In the genomic region with DNA sequence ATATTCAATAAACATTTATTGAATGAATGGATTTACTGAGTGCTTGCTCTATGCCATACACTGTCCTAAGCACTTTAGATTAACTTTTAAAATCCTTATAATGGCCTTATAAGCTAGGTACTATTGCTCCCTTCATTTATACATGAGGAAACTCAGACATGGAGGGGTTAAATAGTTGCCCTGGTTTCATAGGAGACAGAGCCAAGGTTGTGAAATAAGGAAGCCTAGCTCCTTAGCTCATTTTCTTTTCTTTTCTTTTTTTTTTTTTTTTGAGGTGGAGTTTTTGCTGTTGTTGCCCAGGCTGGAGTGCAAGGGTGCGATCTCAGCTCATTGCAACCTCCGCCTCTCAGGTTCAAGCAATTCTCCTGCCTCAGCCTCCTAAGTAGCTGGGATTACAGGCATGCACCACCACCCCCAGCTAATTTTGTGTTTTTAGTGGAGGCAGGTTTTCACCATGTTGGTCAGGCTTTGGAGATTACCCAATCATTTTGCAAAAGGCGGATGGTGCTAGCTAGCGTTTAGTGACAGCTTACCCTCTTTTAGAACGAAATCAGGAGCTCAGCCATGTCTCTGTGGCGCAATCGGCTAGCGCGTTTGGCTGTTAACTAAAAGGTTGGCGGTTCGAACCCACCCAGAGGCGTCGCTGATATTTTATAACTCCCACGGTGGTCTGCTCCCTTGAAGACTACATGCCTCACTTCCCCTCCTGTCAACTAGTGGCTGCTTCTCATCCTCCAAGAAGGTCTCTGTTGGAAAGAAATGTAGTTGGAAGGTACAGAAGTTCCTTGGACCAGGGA, we compare ENCODE assay signal across 9 cellular contexts. TPM values are rescaled to one million over a fixed set of nuclear protein-coding genes. Genes with fewer than 3 reads are reported as not detected.
DNase-seq lines count a peak whose midpoint lies in the region; ATAC-seq and TF ChIP-seq lines count a peak whose summit lies in the region.
"Not testable (repeated sequence)": the region's sequence is repeated elsewhere in the genome, so short reads cannot be mapped to it uniquely, and the experiment has no call there.
"Had no signal": no experiment of that assay in that cellular context is flagged by ENCODE, and none has a peak within 500 bp of the region (broad histone marks: within the 10 kb centered on the region; RNA-seq: fewer than 3 reads in every experiment).

No MANE protein-coding gene starts in this region.

- ATAC-seq in GM23338 = peak; percentile 81
- ATAC-seq in right cardiac atrium = peak; percentile 53 to 62

- H3K9me2 ChIP-seq in GM23338 (ENCODE audit: insufficient read depth) = not testable (repeated sequence)

- H3K4me3 ChIP-seq in A673 (ENCODE audit: low read depth, low read length, poor library complexity, severe bottlenecking); GM23338; right cardiac atrium (ENCODE audit: low read length): not testable (repeated sequence)

- not testable (repeated sequence) for H3K27me3 Mint-ChIP-seq in GM23338 (ENCODE audit: insufficient read depth, low read depth, poor library complexity); MCF 10A (ENCODE audit: insufficient read depth, unreplicated experiment); nephron progenitor cell (ENCODE audit: low read depth, poor library complexity)

- WGBS in right cardiac atrium = 40% methylated on average over 13 of the region's 14 CpGs

- H4K20me1 ChIP-seq in GM23338 (replicated peaks; ENCODE audit: insufficient read depth) = not testable (repeated sequence)

- not testable (repeated sequence) for H3K4me2 ChIP-seq in GM23338

- not testable (repeated sequence) for H2AFZ ChIP-seq in GM23338

- H3K4me3 Mint-ChIP-seq in GM23338, nephron progenitor cell: not testable (repeated sequence)
- peak overlapping the region; percentile 50 for H3K4me3 Mint-ChIP-seq in MCF 10A (ENCODE audit: unreplicated experiment)

- not testable (repeated sequence) for H3K27ac ChIP-seq in A673 (ENCODE audit: low read depth, low read length, poor library complexity, severe bottlenecking); GM23338 (ENCODE audit: low read depth); right cardiac atrium (ENCODE audit: low read length)

- not testable (repeated sequence) for H3K36me3 ChIP-seq in A673 (ENCODE audit: insufficient read depth, low read length, poor library complexity, severe bottlenecking); GM23338 (ENCODE audit: insufficient read depth)

- H3K27me3 ChIP-seq in A673 (replicated peaks; ENCODE audit: insufficient read depth, low read depth, low read length, poor library complexity); GM23338 (ENCODE audit: insufficient read depth); right cardiac atrium (ENCODE audit: control insufficient read depth, insufficient read depth): not testable (repeated sequence)

- H3K79me2 ChIP-seq in GM23338 (replicated peaks; ENCODE audit: insufficient read depth) = not testable (repeated sequence)

- POLR2A ChIA-PET in A673 (lab: Charles Lee; ENCODE audit: low non-redundant PET); MCF 10A (lab: Yijun Ruan, JAX): not testable (repeated sequence)

- not testable (repeated sequence) for BruUV-seq in A673 (replicated peaks; lab: Mats Ljungman, UMichigan); MCF 10A (replicated peaks; lab: Mats Ljungman, UMichigan)

- H3K9me3 ChIP-seq in A673 (ENCODE audit: low read depth, low read length, poor library complexity, severe bottlenecking); right cardiac atrium (ENCODE audit: control insufficient read depth, low read length): not testable (repeated sequence)

- not testable (repeated sequence) for H3K4me1 Mint-ChIP-seq in GM23338; MCF 10A (ENCODE audit: insufficient read depth, unreplicated experiment); nephron progenitor cell

- not testable (repeated sequence) for H3K9me3 Mint-ChIP-seq in GM23338; MCF 10A (ENCODE audit: unreplicated experiment); nephron progenitor cell

- H3K4me1 ChIP-seq in A673 (ENCODE audit: insufficient read depth, low read length, poor library complexity, severe bottlenecking); GM23338 (ENCODE audit: insufficient read depth); right cardiac atrium (ENCODE audit: control insufficient read depth, insufficient read depth, low read length): not testable (repeated sequence)

- H3F3A ChIP-seq in GM23338 (replicated peaks; ENCODE audit: low read depth) = not testable (repeated sequence)

- intact Hi-C loops in A673 (cut with micrococcal nuclease; ENCODE audit: unreplicated experiment); MCF 10A (cut with micrococcal nuclease); right cardiac atrium (cut with DNase I): not testable (repeated sequence)

- CTCF ChIA-PET in A673 (lab: Charles Lee); MCF 10A (lab: Yijun Ruan, JAX): not testable (repeated sequence)

- not testable (repeated sequence) for TF ChIP-seq CTCF in A673 (conservative IDR thresholded peaks at IDR 0.05; ENCODE audit: low read depth, low read length); GM23338 (conservative IDR thresholded peaks at IDR 0.05; ENCODE audit: low read depth in 2 of 2); MCF 10A (IDR thresholded peaks at IDR 0.05; ENCODE audit: unreplicated experiment); nephron progenitor cell (IDR thresholded peaks at IDR 0.05)

- H3K36me3 Mint-ChIP-seq in GM23338 (ENCODE audit: low read depth); MCF 10A (ENCODE audit: insufficient read depth, unreplicated experiment); nephron progenitor cell (ENCODE audit: low read depth): not testable (repeated sequence)

- not testable (repeated sequence) for H3K27ac Mint-ChIP-seq in GM23338; MCF 10A (ENCODE audit: low read depth, unreplicated experiment); nephron progenitor cell

- DNase-seq in A673 (ENCODE audit: low spot score) (peak; percentile 0), GM23338 (ENCODE audit: low spot score) (peak; percentile 34), NCI-H226 (peak; percentile 8), MCF 10A (ENCODE audit: unreplicated experiment) (peak; percentile 63), fibroblast of peridontal ligament (ENCODE audit: extremely low read depth) (peak; percentile 0), right cardiac atrium (peak in 2 of 3 donors; percentile 10 to 21), nephron progenitor cell (peak; percentile 3)
- DNase-seq in stimulated activated CD4-positive, alpha-beta T cell treated with anti-CD3 and anti-CD28 coated beads, Interleukin-2, amount 100 ng/mL, for 24 hours = peak; percentile 2 to 6

RNA-seq across cellular contexts. Expression of a gene that starts 33.1 kb away (rescaled TPM):
- total RNA-seq in A673 (2021) (8.6 and 11.9 TPM in 2 replicates), MCF 10A (2022) (11.9 TPM in 2 replicates), right cardiac atrium (under 1 TPM; 0.17 to 0.37 (median 0.24) TPM)
- total RNA-seq in GM23338 (2014; rRNA removed; shearing (Covaris generic)) = 8.2 and 12.5 TPM in 2 replicates
- polyA plus RNA-seq in GM23338 (2016; fragmentation: Nextera tagmentation; extraction: Ambion mirVana) (13.1 and 14.7 TPM in 2 replicates), right cardiac atrium (0.09 TPM)
- total RNA-seq: mononuclear cell had no signal

RNA-seq across cellular contexts. Expression of a gene that starts 33.7 kb away (rescaled TPM):
- total RNA-seq in A673 (2021) = 72.2 and 72.9 TPM in 2 replicates
- total RNA-seq in GM23338 (2014; rRNA removed; shearing (Covaris generic)) = 16.3 and 28.8 TPM in 2 replicates
- polyA plus RNA-seq in GM23338 (2016; fragmentation: Nextera tagmentation; extraction: Ambion mirVana) = 9.8 and 17.4 TPM in 2 replicates
- 50.8 and 56.5 TPM in 2 replicates for total RNA-seq in MCF 10A (2022)
- 10 to 100 TPM; 16.5 to 22.3 (median 20.0) TPM for total RNA-seq in right cardiac atrium
- polyA plus RNA-seq in right cardiac atrium = 5.9 TPM

Comparison
In these comparisons a context has a peak if more than half of its experiments do, and no peak if none do; other contexts are left out.
1. DNase-seq: peak in every context shown above with its lines; median percentile 63 in MCF 10A; 34 in GM23338; 16 in right cardiac atrium; 8 in NCI-H226; 4 in stimulated activated CD4-positive, alpha-beta T cell treated with anti-CD3 and anti-CD28 coated beads, Interleukin-2, amount 100 ng/mL, for 24 hours; 3 in nephron progenitor cell; 0 in A673; 0 in fibroblast of peridontal ligament.